26 cellular contexts compared by ENCODE assay signal in genomic region chr1:177172331-177172730, GRCh38.
"Had no signal": no experiment of that assay in that cellular context is flagged by ENCODE, and none has a peak within 500 bp of the region (broad histone marks: within the 10 kb centered on the region; RNA-seq: fewer than 3 reads in every experiment).

No MANE protein-coding gene starts in this region.

- H3K36me3 ChIP-seq: adrenal gland, brain microvascular endothelial cell, esophagus squamous epithelium, right atrium auricular region, thoracic aorta, WERI-Rb-1 had no signal

- H3K4me1 ChIP-seq: adrenal gland had no signal

- ATAC-seq: activated CD4-positive, CD25-positive, alpha-beta regulatory T cell treated with anti-CD3 and anti-CD28 coated beads, Interleukin-2, amount 50 U/mL, for 24 hours; left colon; T-helper 17 cell had no signal

- DNase-seq: activated CD4-positive, alpha-beta memory T cell treated with anti-CD3 and anti-CD28 coated beads for 36 hours; activated CD4-positive, alpha-beta T cell treated with anti-CD3 and anti-CD28 coated beads for 48 hours; activated CD8-positive, alpha-beta memory T cell treated with anti-CD3 and anti-CD28 coated beads, Interleukin-2, amount 50 U/mL, for 4 hours; activated effector memory CD4-positive, alpha-beta T cell treated with anti-CD3 and anti-CD28 coated beads, Interleukin-2, amount 50 U/mL, for 16 hours; activated naive CD4-positive, alpha-beta T cell treated with anti-CD3 and anti-CD28 coated beads for 36 hours; activated naive CD8-positive, alpha-beta T cell treated with anti-CD3 and anti-CD28 coated beads for 36 hours; activated T-cell treated with anti-CD3 and anti-CD28 coated beads, Interleukin-2, amount 50 U/mL, for 1 hour; brain microvascular endothelial cell; central memory CD4-positive, alpha-beta T cell; effector CD4-positive, alpha-beta T cell; esophagus squamous epithelium; foreskin melanocyte; kidney; left colon; mammary epithelial cell; nephron progenitor cell; stimulated activated CD4-positive, alpha-beta T cell treated with anti-CD3 and anti-CD28 coated beads, Interleukin-2, amount 100 ng/mL, for 48 hours; stimulated activated naive CD4-positive, alpha-beta T cell treated with Interleukin-2 at 50 U/mL for 16 hours; T-helper 17 cell; trophoblast cell; WERI-Rb-1 had no signal

- H3K27ac ChIP-seq: adrenal gland, brain microvascular endothelial cell, epithelial cell of prostate, esophagus squamous epithelium, right atrium auricular region, thoracic aorta, WERI-Rb-1 had no signal

- H3K9me3 ChIP-seq: adrenal gland, esophagus squamous epithelium, right atrium auricular region, thoracic aorta had no signal

- H3K4me3 ChIP-seq: esophagus squamous epithelium, right atrium auricular region had no signal
